ENCODE assay signal across 10 cellular contexts in genomic region chr7:151485006-151485732, GRCh38. TPM values are rescaled to one million over a fixed set of nuclear protein-coding genes. Genes with fewer than 3 reads are reported as not detected.
DNase-seq lines count a peak whose midpoint lies in the region; ATAC-seq, FAIRE-seq and TF ChIP-seq lines count a peak whose summit lies in the region.
"Had no signal": no experiment of that assay in that cellular context is flagged by ENCODE, and none has a peak within 500 bp of the region (broad histone marks: within the 10 kb centered on the region; RNA-seq: fewer than 3 reads in every experiment).

No MANE protein-coding gene starts in this region.

- no peak overlapping the region for H3K9ac ChIP-seq in GM12878 (ENCODE audit: control insufficient read depth, insufficient read depth, low read length)

- no peaks in the 10 kb centered on the region for H3K9me3 ChIP-seq in GM12878 (replicated peaks; ENCODE audit: control insufficient read depth, insufficient read depth, low read length)
- H3K9me3 ChIP-seq in naive thymus-derived CD4-positive, alpha-beta T cell (ENCODE audit: control insufficient read depth in 2 of 3, low read length in 3 of 3), result no peaks in the 10 kb centered on the region

- peaks cover 23% of the 10 kb centered on the region for H3K4me1 ChIP-seq in GM12878 (ENCODE audit: control insufficient read depth, insufficient read depth, low read length)
- no peaks in the 10 kb centered on the region for H3K4me1 ChIP-seq in naive thymus-derived CD4-positive, alpha-beta T cell (ENCODE audit: control insufficient read depth in 2 of 2, insufficient read depth in 2 of 2, low read length in 2 of 2)

- no peak for FAIRE-seq in GM12878 (lab: Jason Lieb, UNC)
- FAIRE-seq: kidney had no signal

- ATAC-seq in HG03342 (IDR thresholded peaks at IDR 0.05; ENCODE audit: unreplicated experiment) (peak; percentile 58), GM12878 (peak; percentile 49; the same call in 2 of the 3 replicates), HG03097 (IDR thresholded peaks at IDR 0.05; ENCODE audit: low FRiP score, unreplicated experiment) (no peak), HG03175 (IDR thresholded peaks at IDR 0.05; ENCODE audit: unreplicated experiment) (no peak)
- ATAC-seq in naive thymus-derived CD4-positive, alpha-beta T cell, result peak; percentile 56
- no peak for ATAC-seq in naive thymus-derived CD8-positive, alpha-beta T cell

- no peak for TF ChIP-seq POLR2A in GM12878 (IDR thresholded peaks at IDR 0.05; ENCODE audit: low read depth, low read length)

- SMC1A ChIA-PET in GM12878 (lab: Charles Lee; ENCODE audit: uncharacterized antibody, unreplicated experiment), result interaction anchor here (0.6 to 2.4 kb wide), 4 partner anchors 8 to 34 kb away, joined by 4 to 8 read pairs (median 6); no protein-coding TSS in a partner anchor

- peaks cover 1 to 58% (median 26%) of the 10 kb centered on the region in 5 donors for H3K36me3 Mint-ChIP-seq in naive thymus-derived CD4-positive, alpha-beta T cell
- peaks cover 15% of the 10 kb centered on the region for H3K36me3 Mint-ChIP-seq in progenitor cell of endocrine pancreas (ENCODE audit: insufficient read depth)
- peaks cover 9 to 88% (median 14%) of the 10 kb centered on the region in 3 donors for H3K36me3 Mint-ChIP-seq in naive thymus-derived CD8-positive, alpha-beta T cell

- peak overlapping the region; percentile 47 for H3K4me2 ChIP-seq in GM12878 (ENCODE audit: control insufficient read depth, insufficient read depth)

- no peaks in the 10 kb centered on the region for H3K27me3 ChIP-seq in GM12878 (replicated peaks in 1 of 2; ENCODE audit: control insufficient read depth in 2 of 2, insufficient read depth in 2 of 2, low read length in 1 of 2)
- no peaks in the 10 kb centered on the region for H3K27me3 ChIP-seq in naive thymus-derived CD4-positive, alpha-beta T cell (ENCODE audit: control insufficient read depth in 2 of 2, insufficient read depth in 2 of 2, low read length in 2 of 2)

- BruUV-seq in GM12878 (replicated peaks; lab: Mats Ljungman, UMichigan), result no TSS peak

- TF ChIP-seq EP300 in GM12878 (IDR thresholded peaks at IDR 0.05; ENCODE audit: borderline replicate concordance in 1 of 2, control insufficient read depth in 1 of 2, low read depth in 2 of 2, low read length in 2 of 2), result no peak

- RAD21 ChIA-PET in GM12878 (lab: Charles Lee; ENCODE audit: unreplicated experiment), result interaction anchor here (1.5 to 1.6 kb wide), 2 partner anchors 12 to 32 kb away, joined by 4 to 5 read pairs; no protein-coding TSS in a partner anchor

- POLR2A ChIA-PET in GM12878 (lab: Charles Lee), result interaction anchor here (0.8 to 1.3 kb wide), 3 partner anchors 9 to 33 kb away, joined by 3 to 4 read pairs (median 3); no protein-coding TSS in a partner anchor
- POLR2A ChIA-PET in naive thymus-derived CD4-positive, alpha-beta T cell (lab: Charles Lee), result no interaction called here
- POLR2A ChIA-PET in naive thymus-derived CD8-positive, alpha-beta T cell (lab: Charles Lee), result no interaction called here

- 86% methylated on average over 6 of the region's 6 CpGs for WGBS in GM12878 (ENCODE audit: insufficient coverage, insufficient replicate concordance, low lambda C conversion rate, missing lambda C conversion rate)

- no peaks in the 10 kb centered on the region for H3K27me3 Mint-ChIP-seq in naive thymus-derived CD4-positive, alpha-beta T cell
- no peaks in the 10 kb centered on the region for H3K27me3 Mint-ChIP-seq in progenitor cell of endocrine pancreas
- H3K27me3 Mint-ChIP-seq in naive thymus-derived CD8-positive, alpha-beta T cell, result no peaks in the 10 kb centered on the region

- DNase-seq in Caki2 (ENCODE audit: low read depth) (peak; percentile 55), GM12878 (ENCODE audit: low read depth, low spot score) (no peak), progenitor cell of endocrine pancreas (ENCODE audit: low spot score, unreplicated experiment) (no peak)
- DNase-seq in naive thymus-derived CD4-positive, alpha-beta T cell, result no peak
- DNase-seq in naive thymus-derived CD8-positive, alpha-beta T cell, result no peak
- DNase-seq: kidney, NCI-H2171 treated with DMSO at 0.1 percent for 48 hours had no signal

- no peak overlapping the region for H3K4me3 ChIP-seq in GM12878
- no peak overlapping the region for H3K4me3 ChIP-seq in naive thymus-derived CD4-positive, alpha-beta T cell (ENCODE audit: low read length)

- peaks cover 50% of the 10 kb centered on the region for H3K79me2 ChIP-seq in GM12878 (ENCODE audit: control insufficient read depth, insufficient read depth, low read length)

- peaks cover 3% of the 10 kb centered on the region; the same call in 1 of the 2 replicates for H4K20me1 ChIP-seq in GM12878 (ENCODE audit: control insufficient read depth, insufficient read depth)

- H3K36me3 ChIP-seq in GM12878 (ENCODE audit: control insufficient read depth in 2 of 2, insufficient read depth in 2 of 2, low read length in 1 of 2), result peaks cover 28 to 56% of the 10 kb centered on the region in 2 experiments
- H3K36me3 ChIP-seq in naive thymus-derived CD4-positive, alpha-beta T cell (ENCODE audit: control insufficient read depth in 2 of 3, insufficient read depth in 3 of 3, low read length in 3 of 3), result peaks cover 11 to 65% (median 12%) of the 10 kb centered on the region in 3 experiments

- H3K9me3 Mint-ChIP-seq in naive thymus-derived CD4-positive, alpha-beta T cell, result no peaks in the 10 kb centered on the region
- no peaks in the 10 kb centered on the region for H3K9me3 Mint-ChIP-seq in progenitor cell of endocrine pancreas (ENCODE audit: low read depth)
- no peaks in the 10 kb centered on the region for H3K9me3 Mint-ChIP-seq in naive thymus-derived CD8-positive, alpha-beta T cell

- H3K27ac ChIP-seq in GM12878 (ENCODE audit: control insufficient read depth, insufficient read depth), result peak overlapping the region; percentile 61
- H3K27ac ChIP-seq in naive thymus-derived CD4-positive, alpha-beta T cell (ENCODE audit: low read depth, low read length), result no peak overlapping the region

- H2AFZ ChIP-seq in GM12878 (ENCODE audit: control insufficient read depth, low read depth, low read length), result 0 out of 2 replicates have a peak overlapping the region, but pooled peaks have one; percentile 7

- no peak for TF ChIP-seq RAD21 in GM12878 (IDR thresholded peaks at IDR 0.05; ENCODE audit: insufficient read depth, low read depth, low read length)

- TF ChIP-seq CTCF in GM12878 (IDR thresholded peaks at IDR 0.05 in 2 of 3, conservative IDR thresholded peaks at IDR 0.05 in 1 of 3; ENCODE audit: control insufficient read depth in 2 of 3, extremely low read depth in 1 of 3, insufficient read depth in 1 of 3, low read depth in 3 of 3, low read length in 3 of 3) (no peak), progenitor cell of endocrine pancreas (IDR thresholded peaks at IDR 0.05; ENCODE audit: unreplicated experiment) (no peak)

- no peak overlapping the region for H3K4me3 Mint-ChIP-seq in naive thymus-derived CD4-positive, alpha-beta T cell
- no peak overlapping the region for H3K4me3 Mint-ChIP-seq in progenitor cell of endocrine pancreas (ENCODE audit: low read depth)
- H3K4me3 Mint-ChIP-seq in naive thymus-derived CD8-positive, alpha-beta T cell, result no peak overlapping the region

- H3K27ac Mint-ChIP-seq in naive thymus-derived CD4-positive, alpha-beta T cell, result no peak overlapping the region
- H3K27ac Mint-ChIP-seq in progenitor cell of endocrine pancreas, result no peak overlapping the region
- peak overlapping the region in 1 of 10 donors; percentile 13 for H3K27ac Mint-ChIP-seq in naive thymus-derived CD8-positive, alpha-beta T cell

- peaks cover 7 to 24% (median 20%) of the 10 kb centered on the region in 7 donors for H3K4me1 Mint-ChIP-seq in naive thymus-derived CD4-positive, alpha-beta T cell
- peaks cover 5% of the 10 kb centered on the region for H3K4me1 Mint-ChIP-seq in progenitor cell of endocrine pancreas (ENCODE audit: low read depth)
- H3K4me1 Mint-ChIP-seq in naive thymus-derived CD8-positive, alpha-beta T cell, result peaks cover 20 to 22% (median 20%) of the 10 kb centered on the region in 4 donors

- CTCF ChIA-PET in GM12878 (lab: Yijun Ruan, JAX), result interaction anchor here (0.8 to 0.9 kb wide), 2 partner anchors 159 to 171 kb away, joined by 3 read pairs; no protein-coding TSS in a partner anchor
- CTCF ChIA-PET in naive thymus-derived CD4-positive, alpha-beta T cell (lab: Charles Lee), result no interaction called here

- in situ Hi-C loops in Caki2 (cut with HindIII; ENCODE audit: low pct_unique_long_range_greater_than_20kb, low sequenced_read_pairs) (no loop called here), GM12878 (cut with MboI) (no loop called here)

- intact Hi-C loops in GM12878 (cut with micrococcal nuclease; ENCODE audit: unreplicated experiment), result no loop called here
- intact Hi-C loops in naive thymus-derived CD4-positive, alpha-beta T cell (cut with micrococcal nuclease), result no loop called here

RNA-seq across cellular contexts. Expression of gene RHEB, which starts 34.5 kb away (rescaled TPM):
- total RNA-seq in Caki2 (2014; rRNA removed; shearing (Covaris generic); ENCODE audit: low replicate concordance), result 133 and 154 TPM in 2 replicates
- 44.0 and 53.8 TPM in 2 replicates for total RNA-seq in GM12878 (2013; cell fraction: nucleolus; rRNA removed)
- total RNA-seq in GM12878 (2014; rRNA removed), result 20.3 and 28.7 TPM in 2 replicates
- total RNA-seq in GM12878 (2014; rRNA removed; fragmentation: Illumina TruSeq; extraction: Trizol), result 36.1 and 37.3 TPM in 2 replicates
- total RNA-seq in GM12878 (2021), result 33.4 and 38.7 TPM in 2 replicates
- 17.9 TPM for polyA plus RNA-seq in GM12878 (2011; ENCODE audit: low read depth)
- 67.8 and 115 TPM in 2 replicates for polyA plus RNA-seq in GM12878 (2011; rRNA removed)
- 17.4 and 19.8 TPM in 2 replicates for polyA plus RNA-seq in GM12878 (2011; cell fraction: cytosol; rRNA removed)
- 24.3 and 30.4 TPM in 2 replicates for polyA plus RNA-seq in GM12878 (2011; cell fraction: nucleus; rRNA removed)
- polyA plus RNA-seq in GM12878 (2012), result 30.9 and 31.4 TPM in 2 replicates
- 35.9 and 55.9 TPM in 2 replicates for polyA plus RNA-seq in GM12878 (2014; fragmentation: Illumina TruSeq; extraction: Trizol)
- polyA plus RNA-seq in GM12878 (2014; fragmentation: Nextera tagmentation; extraction: Ambion mirVana), result 1 to 10 TPM; 6.2 to 10.0 TPM
- polyA plus RNA-seq in GM12878 (2014; rRNA removed), result 28.3 and 38.7 TPM in 2 replicates
- polyA plus RNA-seq in GM12878 (2016; fragmentation: Nextera tagmentation; extraction: Ambion mirVana), result 10 to 100 TPM; 60.1 to 63.4 TPM
- polyA minus RNA-seq in GM12878 (2011; rRNA and poly(A)+ RNA removed), result 12.3 and 19.7 TPM in 2 replicates
- polyA minus RNA-seq in GM12878 (2011; cell fraction: cytosol; rRNA and poly(A)+ RNA removed), result 13.5 and 17.6 TPM in 2 replicates
- 11.1 and 17.7 TPM in 2 replicates for polyA minus RNA-seq in GM12878 (2011; cell fraction: nucleus; rRNA and poly(A)+ RNA removed)
- 10 to 100 TPM; 31.2 to 62.6 (median 40.2) TPM for total RNA-seq in naive thymus-derived CD4-positive, alpha-beta T cell
- polyA plus RNA-seq in naive thymus-derived CD4-positive, alpha-beta T cell, result 10 to 100 TPM; 57.8 to 59.0 TPM
- total RNA-seq in progenitor cell of endocrine pancreas, result 71.7 and 78.8 TPM in 2 replicates
- 10 to 100 TPM; 31.2 to 33.7 TPM for total RNA-seq in naive thymus-derived CD8-positive, alpha-beta T cell
- polyA plus RNA-seq in naive thymus-derived CD8-positive, alpha-beta T cell, result 10 to 100 TPM; 43.7 to 48.8 (median 48.6) TPM

RNA-seq across cellular contexts. Expression of gene CRYGN, which starts 45.2 kb away (rescaled TPM):
- total RNA-seq in Caki2 (2014; rRNA removed; shearing (Covaris generic); ENCODE audit: low replicate concordance), result not detected in 2 replicates
- total RNA-seq in GM12878 (2013; cell fraction: nucleolus; rRNA removed), result 0.32 TPM in 1 of 2 replicates, not detected in the other
- total RNA-seq in GM12878 (2014; rRNA removed) (not detected in 2 replicates), GM12878 (2014; rRNA removed; fragmentation: Illumina TruSeq; extraction: Trizol) (not detected in 2 replicates), GM12878 (2021) (not detected in 2 replicates), progenitor cell of endocrine pancreas (2.5 and 3.2 TPM in 2 replicates)
- polyA plus RNA-seq in GM12878 (2011; ENCODE audit: low read depth), result not detected
- polyA plus RNA-seq in GM12878 (2011; rRNA removed) (not detected in 2 replicates), GM12878 (2014; fragmentation: Illumina TruSeq; extraction: Trizol) (not detected in 2 replicates), GM12878 (2014; fragmentation: Nextera tagmentation; extraction: Ambion mirVana) (not detected), GM12878 (2014; rRNA removed) (not detected in 2 replicates), GM12878 (2016; fragmentation: Nextera tagmentation; extraction: Ambion mirVana) (not detected)
- polyA plus RNA-seq in GM12878 (2011; cell fraction: cytosol; rRNA removed), result 0.03 TPM in 1 of 2 replicates, not detected in the other
- polyA plus RNA-seq in GM12878 (2011; cell fraction: nucleus; rRNA removed), result 0.34 and 0.44 TPM in 2 replicates
- polyA plus RNA-seq in GM12878 (2012), result not detected in 2 replicates
- not detected in 2 replicates for polyA minus RNA-seq in GM12878 (2011; rRNA and poly(A)+ RNA removed)
- polyA minus RNA-seq in GM12878 (2011; cell fraction: cytosol; rRNA and poly(A)+ RNA removed), result not detected in 2 replicates
- 0.36 TPM in 1 of 2 replicates, not detected in the other for polyA minus RNA-seq in GM12878 (2011; cell fraction: nucleus; rRNA and poly(A)+ RNA removed)
- 1 to 10 TPM in 1 of 5 experiments, under 1 TPM in 2, not detected in 2; 0.46 to 1.1 (median 0.61) TPM for total RNA-seq in naive thymus-derived CD4-positive, alpha-beta T cell
- polyA plus RNA-seq in naive thymus-derived CD4-positive, alpha-beta T cell, result under 1 TPM; 0.33 to 0.48 TPM
- 1 to 10 TPM in 1 of 2 experiments, under 1 TPM in 1; 0.39 to 1.2 TPM for total RNA-seq in naive thymus-derived CD8-positive, alpha-beta T cell
- under 1 TPM; 0.35 to 0.69 (median 0.65) TPM for polyA plus RNA-seq in naive thymus-derived CD8-positive, alpha-beta T cell

Comparison
In these comparisons a context has a peak if more than half of its experiments do, and no peak if none do; other contexts are left out.
1. ATAC-seq: peak in HG03342 (single experiment), GM12878 (single experiment) and naive thymus-derived CD4-positive, alpha-beta T cell (single experiment); none in HG03097 (single experiment), HG03175 (single experiment) and naive thymus-derived CD8-positive, alpha-beta T cell (0 of 2).